Comparison of ENCODE assay signal across 8 cellular contexts in the genomic region with DNA sequence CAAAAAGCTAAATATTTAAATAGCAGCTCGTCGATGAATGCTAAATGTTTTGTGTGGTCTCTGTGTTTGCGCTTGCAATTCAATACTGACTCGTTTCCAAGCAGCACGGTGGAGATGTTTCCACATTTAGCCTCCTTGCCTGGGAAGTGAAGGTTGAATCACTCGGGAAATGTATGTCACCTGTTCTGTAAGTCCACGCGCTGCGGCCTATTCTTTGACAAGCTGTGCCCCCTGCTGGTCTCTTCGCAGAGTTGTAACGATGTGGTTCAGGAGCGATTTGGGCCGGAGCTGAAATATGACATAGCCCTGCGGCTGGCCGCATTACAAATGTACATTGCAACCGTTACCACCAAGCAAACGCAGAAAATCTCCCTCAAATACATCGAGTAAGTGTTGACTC.
DNase-seq lines count a peak whose midpoint lies in the region; ATAC-seq and TF ChIP-seq lines count a peak whose summit lies in the region.

No MANE protein-coding gene starts in this region.

- no peak for TF ChIP-seq EP300 in gastroesophageal sphincter (IDR thresholded peaks at IDR 0.05)

- no peaks in the 10 kb centered on the region for H3K4me1 ChIP-seq in gastroesophageal sphincter

- TF ChIP-seq CTCF in GM10266 (IDR thresholded peaks at IDR 0.05; ENCODE audit: control insufficient read depth, insufficient read depth, low read depth, missing control alignments) (peak; percentile 58), gastroesophageal sphincter (IDR thresholded peaks at IDR 0.05) (peak in 3 of 4 experiments; percentile 33 to 57 (median 51))

- ATAC-seq in HG03103 (IDR thresholded peaks at IDR 0.05; ENCODE audit: low read depth, unreplicated experiment), result peak; percentile 70
- ATAC-seq in gastroesophageal sphincter, result peak; percentile 36
- no peak for ATAC-seq in GM18909 (IDR thresholded peaks at IDR 0.05; ENCODE audit: poor library complexity, unreplicated experiment)

- H3K36me3 ChIP-seq in gastroesophageal sphincter, result no peaks in the 10 kb centered on the region

- H3K9me3 ChIP-seq in gastroesophageal sphincter, result no peaks in the 10 kb centered on the region

- DNase-seq in GM10266 (ENCODE audit: extremely low spot score), result peak; percentile 31
- peak; percentile 85 for DNase-seq in NCI-H345 (lab: John Stamatoyannopoulos, UW)
- peak; percentile 29 to 37 for DNase-seq in activated CD4-positive, alpha-beta T cell treated with anti-CD3 and anti-CD28 coated beads, Interleukin-2, amount 50 U/mL, for 48 hours
- DNase-seq in posterior vena cava (ENCODE audit: low spot score), result peak; percentile 79
- no peak for DNase-seq in effector CD8-positive, alpha-beta T cell (lab: John Stamatoyannopoulos, UW)

- H3K27me3 ChIP-seq in gastroesophageal sphincter, result no peaks in the 10 kb centered on the region

- intact Hi-C loops in posterior vena cava (cut with DNase I), result no loop called here

- WGBS in gastroesophageal sphincter (ENCODE audit: low coverage in 1 of 2), 2 donors, result 17 to 26% methylated on average over 3 to 15 of the region's 18 CpGs

- no peak for TF ChIP-seq POLR2A in gastroesophageal sphincter (IDR thresholded peaks at IDR 0.05)

- no peak overlapping the region for H3K4me3 ChIP-seq in gastroesophageal sphincter

- no peak overlapping the region for H3K27ac ChIP-seq in gastroesophageal sphincter
